Comparison of ENCODE assay signal across 8 cellular contexts in genomic region chr11:15969701-15970329, GRCh38.
DNase-seq lines count a peak whose midpoint lies in the region; ATAC-seq, FAIRE-seq and TF ChIP-seq lines count a peak whose summit lies in the region.

No MANE protein-coding gene starts in this region.

- no peaks in the 10 kb centered on the region for H3K27me3 ChIP-seq in breast epithelium

- TF ChIP-seq POLR2A in breast epithelium (IDR thresholded peaks at IDR 0.05) (no peak), H54 (IDR thresholded peaks at IDR 0.05; ENCODE audit: low read depth, low read length) (no peak)

- no peak for FAIRE-seq in H54 (lab: Jason Lieb, UNC)

- no peaks in the 10 kb centered on the region for H3K36me3 ChIP-seq in breast epithelium

- no peak for TF ChIP-seq CTCF in MCF 10A (IDR thresholded peaks at IDR 0.05; ENCODE audit: unreplicated experiment)
- no peak for TF ChIP-seq CTCF in breast epithelium (IDR thresholded peaks at IDR 0.05)

- peak overlapping the region; percentile 30 for H3K4me3 Mint-ChIP-seq in MCF 10A (ENCODE audit: unreplicated experiment)

- H3K4me1 ChIP-seq in breast epithelium = peaks cover 0 to 6% of the 10 kb centered on the region in 2 donors

- intact Hi-C loops in MCF 10A (cut with micrococcal nuclease) = loop anchor here (1.0 to 10.0 kb wide), 3 partner anchors 32 to 636 kb away; no protein-coding TSS in a partner anchor
- intact Hi-C loops in breast epithelium (cut with DNase I; ENCODE audit: low total_unique reads) = no loop called here
- intact Hi-C loops in left cardiac atrium (cut with DNase I) = loop anchor here in 1 of 2 donors (10.0 kb wide), 1 partner anchor 55 kb away; no protein-coding TSS in a partner anchor

- no peaks in the 10 kb centered on the region for H3K36me3 Mint-ChIP-seq in MCF 10A (ENCODE audit: insufficient read depth, unreplicated experiment)

- H3K27ac ChIP-seq in breast epithelium = peak overlapping the region in 1 of 2 donors; percentile 26

- POLR2A ChIA-PET in MCF 10A (lab: Yijun Ruan, JAX) = interaction anchor here (0.7 to 5.7 kb wide), 9 partner anchors 10 to 635 kb away, joined by 3 to 66 read pairs (median 4); no protein-coding TSS in a partner anchor

- peak; percentile 38 to 63 for ATAC-seq in left cardiac atrium
- ATAC-seq in HG02571 (IDR thresholded peaks at IDR 0.05; ENCODE audit: unreplicated experiment) = no peak

- BruUV-seq in MCF 10A (replicated peaks; lab: Mats Ljungman, UMichigan) = no TSS peak

- H3K27ac Mint-ChIP-seq in MCF 10A (ENCODE audit: low read depth, unreplicated experiment) = peak overlapping the region; percentile 91

- no peaks in the 10 kb centered on the region for H3K9me3 Mint-ChIP-seq in MCF 10A (ENCODE audit: unreplicated experiment)

- H3K9me3 ChIP-seq in breast epithelium = no peaks in the 10 kb centered on the region

- H3K27me3 Mint-ChIP-seq in MCF 10A (ENCODE audit: insufficient read depth, unreplicated experiment) = no peaks in the 10 kb centered on the region

- peaks cover 45% of the 10 kb centered on the region for H3K4me1 Mint-ChIP-seq in MCF 10A (ENCODE audit: insufficient read depth, unreplicated experiment)

- DNase-seq in MCF 10A (ENCODE audit: unreplicated experiment) = peak; percentile 87
- no peak for DNase-seq in breast epithelium (ENCODE audit: low spot score in 2 of 2)
- DNase-seq in RPMI7951 (ENCODE audit: low read depth) = peak; percentile 48
- no peak for DNase-seq in left cardiac atrium
- no peak for DNase-seq in H54 (ENCODE audit: insufficient read length, low spot score)
- DNase-seq in UCSD-AML1 (lab: John Stamatoyannopoulos, UW; ENCODE audit: unreplicated experiment) = no peak
- no peak for DNase-seq in hepatic stellate cell (ENCODE audit: low spot score)

- H3K4me3 ChIP-seq in breast epithelium = no peak overlapping the region

- CTCF ChIA-PET in MCF 10A (lab: Yijun Ruan, JAX) = interaction anchor here (1.0 kb wide), 1 partner anchor 32 kb away, joined by 3 read pairs; no protein-coding TSS in a partner anchor

Comparison
In these comparisons a context has a peak if more than half of its experiments do, and no peak if none do; other contexts are left out.
1. DNase-seq: peak in MCF 10A (single experiment) and RPMI7951 (single experiment); none in breast epithelium (0 of 2), left cardiac atrium (single experiment), H54 (single experiment), UCSD-AML1 (single experiment) and hepatic stellate cell (single experiment).